8 cellular contexts compared by ENCODE assay signal in genomic region chr13:110715395-110716234, GRCh38. TPM values are rescaled to one million over a fixed set of nuclear protein-coding genes. Genes with fewer than 3 reads are reported as not detected.
DNase-seq lines count a peak whose midpoint lies in the region; ATAC-seq and TF ChIP-seq lines count a peak whose summit lies in the region.

No MANE protein-coding gene starts in this region.

- peak overlapping the region; percentile 79 for H3K27ac ChIP-seq in osteoblast (ENCODE audit: low read depth, low read length)
- H3K27ac ChIP-seq in thoracic aorta, result peak overlapping the region; percentile 99

- H3K27me3 ChIP-seq in osteoblast (ENCODE audit: insufficient read depth, low read length) (no peaks in the 10 kb centered on the region), thoracic aorta (replicated peaks; ENCODE audit: insufficient read depth) (no peaks in the 10 kb centered on the region)

- H3K27ac Mint-ChIP-seq in activated naive CD8-positive, alpha-beta T cell treated with anti-CD3 and anti-CD28 coated beads, Interleukin-2, amount 10 ng/mL, durations not matched to agents 7 days and 5 days, result peak overlapping the region; percentile 93
- peak overlapping the region; percentile 96 for H3K27ac Mint-ChIP-seq in glutamatergic neuron (ENCODE audit: unreplicated experiment)

- POLR2A ChIA-PET in activated naive CD8-positive, alpha-beta T cell treated with anti-CD3 and anti-CD28 coated beads, Interleukin-2, amount 10 ng/mL, durations not matched to agents 7 days and 5 days (lab: Charles Lee), result interaction anchor here (0.6 to 2.1 kb wide), 20 partner anchors 10 to 670 kb away, joined by 3 to 26 read pairs (median 4); partner anchors contain the start of genes ANKRD10, CARS2 and NAXD

- peak overlapping the region; percentile 91 for H3K4me3 Mint-ChIP-seq in activated naive CD8-positive, alpha-beta T cell treated with anti-CD3 and anti-CD28 coated beads, Interleukin-2, amount 10 ng/mL, durations not matched to agents 7 days and 5 days
- peak overlapping the region; percentile 97 for H3K4me3 Mint-ChIP-seq in glutamatergic neuron (ENCODE audit: unreplicated experiment)

- H3K36me3 ChIP-seq in osteoblast (ENCODE audit: insufficient read depth, low read length) (peaks cover 9% of the 10 kb centered on the region), thoracic aorta (peaks cover 6% of the 10 kb centered on the region)

- H3K4me1 Mint-ChIP-seq in activated naive CD8-positive, alpha-beta T cell treated with anti-CD3 and anti-CD28 coated beads, Interleukin-2, amount 10 ng/mL, durations not matched to agents 7 days and 5 days, result peaks cover 20% of the 10 kb centered on the region
- peaks cover 7% of the 10 kb centered on the region for H3K4me1 Mint-ChIP-seq in glutamatergic neuron (ENCODE audit: low read depth, unreplicated experiment)

- H3K4me1 ChIP-seq in osteoblast (ENCODE audit: insufficient read depth, low read length) (peaks cover 20% of the 10 kb centered on the region), thoracic aorta (ENCODE audit: control insufficient read depth in 1 of 2, low read depth in 2 of 2) (peaks cover 22 to 29% of the 10 kb centered on the region in 2 donors)

- no peaks in the 10 kb centered on the region for H3K27me3 Mint-ChIP-seq in activated naive CD8-positive, alpha-beta T cell treated with anti-CD3 and anti-CD28 coated beads, Interleukin-2, amount 10 ng/mL, durations not matched to agents 7 days and 5 days
- peaks cover 18% of the 10 kb centered on the region for H3K27me3 Mint-ChIP-seq in glutamatergic neuron (ENCODE audit: unreplicated experiment)

- ATAC-seq in HG02678 (IDR thresholded peaks at IDR 0.05; ENCODE audit: unreplicated experiment), result peak; percentile 57
- ATAC-seq in activated naive CD8-positive, alpha-beta T cell treated with anti-CD3 and anti-CD28 coated beads, Interleukin-2, amount 10 ng/mL, durations not matched to agents 7 days and 5 days (ENCODE audit: low read depth), result peak; percentile 68
- peak; percentile 70 for ATAC-seq in thoracic aorta (ENCODE audit: insufficient number of reproducible peaks, low FRiP score, low read depth)

- peaks cover 55% of the 10 kb centered on the region for H3K79me2 ChIP-seq in osteoblast (ENCODE audit: insufficient read depth, low read length)

- H3K36me3 Mint-ChIP-seq in activated naive CD8-positive, alpha-beta T cell treated with anti-CD3 and anti-CD28 coated beads, Interleukin-2, amount 10 ng/mL, durations not matched to agents 7 days and 5 days, result peaks cover 13% of the 10 kb centered on the region
- H3K36me3 Mint-ChIP-seq in glutamatergic neuron (ENCODE audit: unreplicated experiment), result no peaks in the 10 kb centered on the region

- H2AFZ ChIP-seq in osteoblast (ENCODE audit: low read length), result peak overlapping the region; percentile 91

- TF ChIP-seq CTCF in GM12864 (IDR thresholded peaks at IDR 0.05; ENCODE audit: low read depth, low read length, missing control alignments) (peak; percentile 21), glutamatergic neuron (IDR thresholded peaks at IDR 0.05; ENCODE audit: partially characterized antibody, unreplicated experiment) (no peak), osteoblast (IDR thresholded peaks at IDR 0.05; ENCODE audit: extremely low read depth, low read depth, low read length) (no peak), thoracic aorta (IDR thresholded peaks at IDR 0.05) (peak; percentile 9)

- DNase-seq in GM12864 (ENCODE audit: low read depth) (peak; percentile 98), NCI-H1105 (lab: John Stamatoyannopoulos, UW) (peak; percentile 100), SKM-1 treated with dmso at 0.1 percent for 144 hours (lab: John Stamatoyannopoulos, UW; ENCODE audit: unreplicated experiment) (peak; percentile 99), glutamatergic neuron (peak; percentile 97), osteoblast (ENCODE audit: insufficient read length, low spot score, missing footprints) (peak; percentile 99), thoracic aorta (ENCODE audit: low spot score) (peak; percentile 98)
- DNase-seq in activated naive CD8-positive, alpha-beta T cell treated with anti-CD3 and anti-CD28 coated beads, Interleukin-2, amount 10 ng/mL, durations not matched to agents 7 days and 5 days, result peak; percentile 93

- no peaks in the 10 kb centered on the region for H3K9me3 Mint-ChIP-seq in activated naive CD8-positive, alpha-beta T cell treated with anti-CD3 and anti-CD28 coated beads, Interleukin-2, amount 10 ng/mL, durations not matched to agents 7 days and 5 days
- peaks cover 20% of the 10 kb centered on the region for H3K9me3 Mint-ChIP-seq in glutamatergic neuron (ENCODE audit: unreplicated experiment)

- H3K4me2 ChIP-seq in osteoblast (ENCODE audit: insufficient read depth, low read length), result peak overlapping the region; percentile 99

- H3K4me3 ChIP-seq in GM12864 (ENCODE audit: low read depth, low read length), result peak overlapping the region; percentile 87
- H3K4me3 ChIP-seq in osteoblast (ENCODE audit: insufficient read depth, low read length), result peak overlapping the region; percentile 98
- peak overlapping the region; percentile 98 for H3K4me3 ChIP-seq in thoracic aorta

- no peaks in the 10 kb centered on the region for H3K9me3 ChIP-seq in osteoblast (ENCODE audit: low read depth, low read length)
- no peaks in the 10 kb centered on the region for H3K9me3 ChIP-seq in thoracic aorta

- peaks cover 18% of the 10 kb centered on the region for H4K20me1 ChIP-seq in osteoblast (ENCODE audit: insufficient read depth, low read length)

RNA-seq across cellular contexts. Expression of gene ING1, which starts 2.1 kb away (rescaled TPM):
- 10 to 100 TPM; 19.5 to 21.1 TPM for total RNA-seq in activated naive CD8-positive, alpha-beta T cell treated with anti-CD3 and anti-CD28 coated beads, Interleukin-2, amount 10 ng/mL, durations not matched to agents 7 days and 5 days
- total RNA-seq in glutamatergic neuron (ENCODE audit: unreplicated experiment), result 19.1 TPM
- total RNA-seq in osteoblast, result 9.1 and 10.5 TPM in 2 replicates
- total RNA-seq in thoracic aorta, result 10 to 100 TPM; 11.6 to 26.3 TPM

RNA-seq across cellular contexts. Expression of gene CARS2, which starts 9.7 kb away (rescaled TPM):
- 10 to 100 TPM; 78.9 to 84.8 TPM for total RNA-seq in activated naive CD8-positive, alpha-beta T cell treated with anti-CD3 and anti-CD28 coated beads, Interleukin-2, amount 10 ng/mL, durations not matched to agents 7 days and 5 days
- total RNA-seq in glutamatergic neuron (ENCODE audit: unreplicated experiment) (102 TPM), osteoblast (154 and 161 TPM in 2 replicates), thoracic aorta (10 to 100 TPM; 45.9 to 70.4 TPM)

Comparison
In these comparisons a context has a peak if more than half of its experiments do, and no peak if none do; other contexts are left out.
1. Peak in every context shown above with its lines: DNase-seq, ATAC-seq, H3K4me3 ChIP-seq and H3K27ac ChIP-seq.
2. CTCF ChIP-seq: peak in GM12864 (single experiment) and thoracic aorta (single experiment); none in glutamatergic neuron (single experiment) and osteoblast (single experiment).